ENCODE assay signal across 1 cellular context in the genomic region with DNA sequence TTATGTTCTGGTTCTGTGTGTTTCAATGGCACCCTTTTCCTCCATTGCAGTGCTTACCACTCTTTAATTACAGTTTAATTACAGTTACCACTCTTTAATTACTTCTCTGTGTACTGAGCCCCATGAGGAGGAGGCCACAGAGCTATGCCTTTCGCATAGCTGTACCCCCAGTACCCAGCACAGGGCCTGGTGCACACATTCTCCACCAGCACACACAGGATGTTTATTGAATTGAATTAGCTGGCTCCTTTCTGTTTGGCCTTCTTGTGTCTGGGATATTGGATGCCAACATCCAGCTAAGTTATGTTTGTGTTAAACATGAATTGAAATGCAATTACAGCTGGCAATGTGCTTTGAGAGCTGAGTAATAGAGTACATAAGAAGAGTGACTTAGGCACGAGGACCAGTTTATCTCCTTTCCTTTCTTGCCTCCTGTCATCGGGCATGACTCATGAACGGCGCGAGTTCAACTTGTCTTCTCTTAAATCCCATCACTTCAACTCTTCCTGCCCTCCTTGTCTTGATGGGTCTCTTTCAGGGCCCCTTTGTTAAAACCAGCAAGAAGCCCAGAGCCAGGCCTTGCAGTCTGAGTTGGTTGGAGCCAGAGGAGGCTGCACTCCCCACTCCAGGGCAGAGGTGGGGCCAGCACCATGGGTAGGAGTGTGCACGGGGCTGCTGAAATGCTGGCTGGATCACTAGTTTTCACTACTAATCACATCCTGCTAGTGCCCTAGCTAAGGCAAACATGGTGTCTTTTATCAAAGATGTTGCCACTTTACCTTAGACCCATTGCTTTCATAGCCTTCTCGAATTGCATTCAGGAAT.
TF ChIP-seq lines count a peak whose summit lies in the region.

No MANE protein-coding gene starts in this region.

TF ChIP-seq in endothelial cell of umbilical vein, 7 proteins besides CTCF, POLR2A, EP300 and RAD21 (continued from another document):
- TF ChIP-seq MYC (IDR thresholded peaks at IDR 0.05; ENCODE audit: low read depth, low read length), result no peak
- peak; percentile 70 for TF ChIP-seq FOS (IDR thresholded peaks at IDR 0.05; ENCODE audit: borderline replicate concordance, insufficient read depth, low read length)
- TF ChIP-seq GATA2 (IDR thresholded peaks at IDR 0.05; ENCODE audit: insufficient read depth, insufficient read length, low read depth, low read length), result peak; percentile 34
- TF ChIP-seq POLR2AphosphoS5 (IDR thresholded peaks at IDR 0.05; ENCODE audit: insufficient read depth, low read depth, low read length), result no peak
